Comparison of ENCODE assay signal across 13 cellular contexts in genomic region chrX:123291623-123292022, GRCh38.
"Had no signal": no experiment of that assay in that cellular context is flagged by ENCODE, and none has a peak within 500 bp of the region (broad histone marks: within the 10 kb centered on the region; RNA-seq: fewer than 3 reads in every experiment).

No MANE protein-coding gene starts in this region.

- ATAC-seq: left lung; stimulated activated naive CD8-positive, alpha-beta T cell treated with anti-CD3 and anti-CD28 coated beads, Interleukin-15, Interleukin-2, amounts not matched to agents 100 U/mL and 50 U/mL, for 24 hours had no signal

- DNase-seq: activated CD4-positive, alpha-beta T cell treated with anti-CD3 and anti-CD28 coated beads, Interleukin-2, amount 50 U/mL, for 48 hours; activated gamma-delta T cell; adrenal gland; cerebellar nuclear complex; cortex of kidney; erythroblast; hypothalamus; left lung; midbrain; occipital lobe; stimulated activated naive CD8-positive, alpha-beta T cell treated with anti-CD3 and anti-CD28 coated beads, Interleukin-15, Interleukin-2, amounts not matched to agents 100 U/mL and 50 U/mL, for 24 hours; trophoblast cell; WERI-Rb-1 had no signal
